ENCODE assay signal across 1 cellular context in the genomic region with DNA sequence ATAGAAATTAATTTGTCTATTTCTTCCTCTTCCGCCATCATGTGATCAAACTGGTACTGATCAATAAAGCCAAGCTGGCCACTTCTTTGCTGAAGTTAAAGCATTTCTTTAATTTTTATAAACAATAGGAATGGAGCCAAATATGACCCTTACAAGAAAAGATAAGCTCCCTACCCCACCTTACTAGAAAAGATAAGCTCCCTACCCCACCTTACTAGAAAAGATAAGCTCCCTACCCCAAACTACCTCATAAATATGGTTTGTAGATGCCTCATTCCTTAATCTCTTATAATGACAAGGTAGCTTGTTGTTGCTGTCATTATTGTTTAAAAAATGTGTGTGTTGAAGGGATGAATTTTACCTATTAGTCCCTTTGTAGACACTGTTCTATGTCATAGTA.
A peak's percentile ranks its signal among the peaks of the same experiment; 100 is the strongest.
TF ChIP-seq lines count a peak whose summit lies in the region.

No MANE protein-coding gene starts in this region.

TF ChIP-seq in K562, 482 proteins besides CTCF, POLR2A, EP300 and RAD21 (continued from another document and continues in another):
- TF ChIP-seq, protein P1, sequence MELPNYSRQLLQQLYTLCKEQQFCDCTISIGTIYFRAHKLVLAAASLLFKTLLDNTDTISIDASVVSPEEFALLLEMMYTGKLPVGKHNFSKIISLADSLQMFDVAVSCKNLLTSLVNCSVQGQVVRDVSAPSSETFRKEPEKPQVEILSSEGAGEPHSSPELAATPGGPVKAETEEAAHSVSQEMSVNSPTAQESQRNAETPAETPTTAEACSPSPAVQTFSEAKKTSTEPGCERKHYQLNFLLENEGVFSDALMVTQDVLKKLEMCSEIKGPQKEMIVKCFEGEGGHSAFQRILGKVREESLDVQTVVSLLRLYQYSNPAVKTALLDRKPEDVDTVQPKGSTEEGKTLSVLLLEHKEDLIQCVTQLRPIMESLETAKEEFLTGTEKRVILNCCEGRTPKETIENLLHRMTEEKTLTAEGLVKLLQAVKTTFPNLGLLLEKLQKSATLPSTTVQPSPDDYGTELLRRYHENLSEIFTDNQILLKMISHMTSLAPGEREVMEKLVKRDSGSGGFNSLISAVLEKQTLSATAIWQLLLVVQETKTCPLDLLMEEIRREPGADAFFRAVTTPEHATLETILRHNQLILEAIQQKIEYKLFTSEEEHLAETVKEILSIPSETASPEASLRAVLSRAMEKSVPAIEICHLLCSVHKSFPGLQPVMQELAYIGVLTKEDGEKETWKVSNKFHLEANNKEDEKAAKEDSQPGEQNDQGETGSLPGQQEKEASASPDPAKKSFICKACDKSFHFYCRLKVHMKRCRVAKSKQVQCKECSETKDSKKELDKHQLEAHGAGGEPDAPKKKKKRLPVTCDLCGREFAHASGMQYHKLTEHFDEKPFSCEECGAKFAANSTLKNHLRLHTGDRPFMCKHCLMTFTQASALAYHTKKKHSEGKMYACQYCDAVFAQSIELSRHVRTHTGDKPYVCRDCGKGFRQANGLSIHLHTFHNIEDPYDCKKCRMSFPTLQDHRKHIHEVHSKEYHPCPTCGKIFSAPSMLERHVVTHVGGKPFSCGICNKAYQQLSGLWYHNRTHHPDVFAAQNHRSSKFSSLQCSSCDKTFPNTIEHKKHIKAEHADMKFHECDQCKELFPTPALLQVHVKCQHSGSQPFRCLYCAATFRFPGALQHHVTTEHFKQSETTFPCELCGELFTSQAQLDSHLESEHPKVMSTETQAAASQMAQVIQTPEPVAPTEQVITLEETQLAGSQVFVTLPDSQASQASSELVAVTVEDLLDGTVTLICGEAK (IDR thresholded peaks at IDR 0.05), result no peak
- TF ChIP-seq, protein P1 (CRISPR knock-in tag; IDR thresholded peaks at IDR 0.05), result no peak
- TF ChIP-seq ZNF175 (CRISPR knock-in tag; IDR thresholded peaks at IDR 0.05; ENCODE audit: low read depth) (no peak), KDM5B (IDR thresholded peaks at IDR 0.05; ENCODE audit: insufficient replicate concordance, low read depth, low read length) (no peak), CBX2 (IDR thresholded peaks at IDR 0.05; ENCODE audit: insufficient read depth, low read length, poor library complexity, severe bottlenecking) (no peak), MED1 (CRISPR knock-in tag; IDR thresholded peaks at IDR 0.05; ENCODE audit: borderline replicate concordance) (no peak), TCF3 (CRISPR knock-in tag; IDR thresholded peaks at IDR 0.05) (peak; percentile 67), SMC3 (conservative IDR thresholded peaks at IDR 0.05; ENCODE audit: insufficient read depth, low read depth, low read length) (no peak), ZC3H4 (CRISPR knock-in tag; IDR thresholded peaks at IDR 0.05; ENCODE audit: borderline replicate concordance) (no peak), ZNF24 (IDR thresholded peaks at IDR 0.05) (no peak), SAFB (IDR thresholded peaks at IDR 0.05; ENCODE audit: borderline replicate concordance, low read depth, low read length) (no peak), ARNT (IDR thresholded peaks at IDR 0.05) (0 out of 4 replicates have a peak, but pooled peaks of 1 of the 2 experiments have one; percentile 28), DACH1 (IDR thresholded peaks at IDR 0.05; ENCODE audit: partially characterized antibody) (no peak), OTX1 (CRISPR knock-in tag; IDR thresholded peaks at IDR 0.05) (no peak), EP400 (IDR thresholded peaks at IDR 0.05) (no peak), MIER1 (IDR thresholded peaks at IDR 0.05; ENCODE audit: low read depth) (no peak), SMARCE1 (IDR thresholded peaks at IDR 0.05) (peak; percentile 77), SMAD4 (CRISPR knock-in tag; conservative IDR thresholded peaks at IDR 0.05) (no peak), SETDB1 (IDR thresholded peaks at IDR 0.05; ENCODE audit: low read length) (no peak), KDM4B (IDR thresholded peaks at IDR 0.05; ENCODE audit: borderline replicate concordance in 2 of 2, low read depth in 1 of 2) (no peak), NCOA2 (IDR thresholded peaks at IDR 0.05; ENCODE audit: partially characterized antibody in 2 of 2) (no peak), KLF10 (CRISPR knock-in tag; IDR thresholded peaks at IDR 0.05) (no peak), RBM25 (IDR thresholded peaks at IDR 0.05; ENCODE audit: low read depth, low read length, severe bottlenecking) (no peak)
- TF ChIP-seq, protein P2, sequence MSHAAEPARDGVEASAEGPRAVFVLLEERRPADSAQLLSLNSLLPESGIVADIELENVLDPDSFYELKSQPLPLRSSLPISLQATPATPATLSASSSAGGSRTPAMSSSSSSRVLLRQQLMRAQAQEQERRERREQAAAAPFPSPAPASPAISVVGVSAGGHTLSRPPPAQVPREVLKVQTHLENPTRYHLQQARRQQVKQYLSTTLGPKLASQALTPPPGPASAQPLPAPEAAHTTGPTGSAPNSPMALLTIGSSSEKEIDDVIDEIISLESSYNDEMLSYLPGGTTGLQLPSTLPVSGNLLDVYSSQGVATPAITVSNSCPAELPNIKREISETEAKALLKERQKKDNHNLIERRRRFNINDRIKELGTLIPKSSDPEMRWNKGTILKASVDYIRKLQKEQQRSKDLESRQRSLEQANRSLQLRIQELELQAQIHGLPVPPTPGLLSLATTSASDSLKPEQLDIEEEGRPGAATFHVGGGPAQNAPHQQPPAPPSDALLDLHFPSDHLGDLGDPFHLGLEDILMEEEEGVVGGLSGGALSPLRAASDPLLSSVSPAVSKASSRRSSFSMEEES (CRISPR knock-in tag; IDR thresholded peaks at IDR 0.05), result peak; percentile 70
- TF ChIP-seq, protein P3, sequence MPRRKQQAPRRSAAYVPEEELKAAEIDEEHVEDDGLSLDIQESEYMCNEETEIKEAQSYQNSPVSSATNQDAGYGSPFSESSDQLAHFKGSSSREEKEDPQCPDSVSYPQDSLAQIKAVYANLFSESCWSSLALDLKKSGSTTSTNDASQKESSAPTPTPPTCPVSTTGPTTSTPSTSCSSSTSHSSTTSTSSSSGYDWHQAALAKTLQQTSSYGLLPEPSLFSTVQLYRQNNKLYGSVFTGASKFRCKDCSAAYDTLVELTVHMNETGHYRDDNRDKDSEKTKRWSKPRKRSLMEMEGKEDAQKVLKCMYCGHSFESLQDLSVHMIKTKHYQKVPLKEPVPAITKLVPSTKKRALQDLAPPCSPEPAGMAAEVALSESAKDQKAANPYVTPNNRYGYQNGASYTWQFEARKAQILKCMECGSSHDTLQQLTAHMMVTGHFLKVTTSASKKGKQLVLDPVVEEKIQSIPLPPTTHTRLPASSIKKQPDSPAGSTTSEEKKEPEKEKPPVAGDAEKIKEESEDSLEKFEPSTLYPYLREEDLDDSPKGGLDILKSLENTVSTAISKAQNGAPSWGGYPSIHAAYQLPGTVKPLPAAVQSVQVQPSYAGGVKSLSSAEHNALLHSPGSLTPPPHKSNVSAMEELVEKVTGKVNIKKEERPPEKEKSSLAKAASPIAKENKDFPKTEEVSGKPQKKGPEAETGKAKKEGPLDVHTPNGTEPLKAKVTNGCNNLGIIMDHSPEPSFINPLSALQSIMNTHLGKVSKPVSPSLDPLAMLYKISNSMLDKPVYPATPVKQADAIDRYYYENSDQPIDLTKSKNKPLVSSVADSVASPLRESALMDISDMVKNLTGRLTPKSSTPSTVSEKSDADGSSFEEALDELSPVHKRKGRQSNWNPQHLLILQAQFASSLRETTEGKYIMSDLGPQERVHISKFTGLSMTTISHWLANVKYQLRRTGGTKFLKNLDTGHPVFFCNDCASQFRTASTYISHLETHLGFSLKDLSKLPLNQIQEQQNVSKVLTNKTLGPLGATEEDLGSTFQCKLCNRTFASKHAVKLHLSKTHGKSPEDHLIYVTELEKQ (CRISPR knock-in tag; IDR thresholded peaks at IDR 0.05), result no peak
- TF ChIP-seq, protein P4, sequence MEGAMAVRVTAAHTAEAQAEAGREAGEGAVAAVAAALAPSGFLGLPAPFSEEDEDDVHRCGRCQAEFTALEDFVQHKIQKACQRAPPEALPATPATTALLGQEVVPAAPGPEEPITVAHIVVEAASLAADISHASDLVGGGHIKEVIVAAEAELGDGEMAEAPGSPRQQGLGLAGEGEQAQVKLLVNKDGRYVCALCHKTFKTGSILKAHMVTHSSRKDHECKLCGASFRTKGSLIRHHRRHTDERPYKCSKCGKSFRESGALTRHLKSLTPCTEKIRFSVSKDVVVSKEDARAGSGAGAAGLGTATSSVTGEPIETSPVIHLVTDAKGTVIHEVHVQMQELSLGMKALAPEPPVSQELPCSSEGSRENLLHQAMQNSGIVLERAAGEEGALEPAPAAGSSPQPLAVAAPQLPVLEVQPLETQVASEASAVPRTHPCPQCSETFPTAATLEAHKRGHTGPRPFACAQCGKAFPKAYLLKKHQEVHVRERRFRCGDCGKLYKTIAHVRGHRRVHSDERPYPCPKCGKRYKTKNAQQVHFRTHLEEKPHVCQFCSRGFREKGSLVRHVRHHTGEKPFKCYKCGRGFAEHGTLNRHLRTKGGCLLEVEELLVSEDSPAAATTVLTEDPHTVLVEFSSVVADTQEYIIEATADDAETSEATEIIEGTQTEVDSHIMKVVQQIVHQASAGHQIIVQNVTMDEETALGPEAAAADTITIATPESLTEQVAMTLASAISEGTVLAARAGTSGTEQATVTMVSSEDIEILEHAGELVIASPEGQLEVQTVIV (CRISPR knock-in tag; IDR thresholded peaks at IDR 0.05; ENCODE audit: borderline replicate concordance), result no peak
- TF ChIP-seq, protein P5, sequence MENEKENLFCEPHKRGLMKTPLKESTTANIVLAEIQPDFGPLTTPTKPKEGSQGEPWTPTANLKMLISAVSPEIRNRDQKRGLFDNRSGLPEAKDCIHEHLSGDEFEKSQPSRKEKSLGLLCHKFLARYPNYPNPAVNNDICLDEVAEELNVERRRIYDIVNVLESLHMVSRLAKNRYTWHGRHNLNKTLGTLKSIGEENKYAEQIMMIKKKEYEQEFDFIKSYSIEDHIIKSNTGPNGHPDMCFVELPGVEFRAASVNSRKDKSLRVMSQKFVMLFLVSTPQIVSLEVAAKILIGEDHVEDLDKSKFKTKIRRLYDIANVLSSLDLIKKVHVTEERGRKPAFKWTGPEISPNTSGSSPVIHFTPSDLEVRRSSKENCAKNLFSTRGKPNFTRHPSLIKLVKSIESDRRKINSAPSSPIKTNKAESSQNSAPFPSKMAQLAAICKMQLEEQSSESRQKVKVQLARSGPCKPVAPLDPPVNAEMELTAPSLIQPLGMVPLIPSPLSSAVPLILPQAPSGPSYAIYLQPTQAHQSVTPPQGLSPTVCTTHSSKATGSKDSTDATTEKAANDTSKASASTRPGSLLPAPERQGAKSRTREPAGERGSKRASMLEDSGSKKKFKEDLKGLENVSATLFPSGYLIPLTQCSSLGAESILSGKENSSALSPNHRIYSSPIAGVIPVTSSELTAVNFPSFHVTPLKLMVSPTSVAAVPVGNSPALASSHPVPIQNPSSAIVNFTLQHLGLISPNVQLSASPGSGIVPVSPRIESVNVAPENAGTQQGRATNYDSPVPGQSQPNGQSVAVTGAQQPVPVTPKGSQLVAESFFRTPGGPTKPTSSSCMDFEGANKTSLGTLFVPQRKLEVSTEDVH (IDR thresholded peaks at IDR 0.05; ENCODE audit: low read depth, partially characterized antibody), result no peak
- TF ChIP-seq, protein P6, sequence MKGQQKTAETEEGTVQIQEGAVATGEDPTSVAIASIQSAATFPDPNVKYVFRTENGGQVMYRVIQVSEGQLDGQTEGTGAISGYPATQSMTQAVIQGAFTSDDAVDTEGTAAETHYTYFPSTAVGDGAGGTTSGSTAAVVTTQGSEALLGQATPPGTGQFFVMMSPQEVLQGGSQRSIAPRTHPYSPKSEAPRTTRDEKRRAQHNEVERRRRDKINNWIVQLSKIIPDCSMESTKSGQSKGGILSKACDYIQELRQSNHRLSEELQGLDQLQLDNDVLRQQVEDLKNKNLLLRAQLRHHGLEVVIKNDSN (CRISPR knock-in tag; IDR thresholded peaks at IDR 0.05), result no peak
- TF ChIP-seq, protein P7, sequence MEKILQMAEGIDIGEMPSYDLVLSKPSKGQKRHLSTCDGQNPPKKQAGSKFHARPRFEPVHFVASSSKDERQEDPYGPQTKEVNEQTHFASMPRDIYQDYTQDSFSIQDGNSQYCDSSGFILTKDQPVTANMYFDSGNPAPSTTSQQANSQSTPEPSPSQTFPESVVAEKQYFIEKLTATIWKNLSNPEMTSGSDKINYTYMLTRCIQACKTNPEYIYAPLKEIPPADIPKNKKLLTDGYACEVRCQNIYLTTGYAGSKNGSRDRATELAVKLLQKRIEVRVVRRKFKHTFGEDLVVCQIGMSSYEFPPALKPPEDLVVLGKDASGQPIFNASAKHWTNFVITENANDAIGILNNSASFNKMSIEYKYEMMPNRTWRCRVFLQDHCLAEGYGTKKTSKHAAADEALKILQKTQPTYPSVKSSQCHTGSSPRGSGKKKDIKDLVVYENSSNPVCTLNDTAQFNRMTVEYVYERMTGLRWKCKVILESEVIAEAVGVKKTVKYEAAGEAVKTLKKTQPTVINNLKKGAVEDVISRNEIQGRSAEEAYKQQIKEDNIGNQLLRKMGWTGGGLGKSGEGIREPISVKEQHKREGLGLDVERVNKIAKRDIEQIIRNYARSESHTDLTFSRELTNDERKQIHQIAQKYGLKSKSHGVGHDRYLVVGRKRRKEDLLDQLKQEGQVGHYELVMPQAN (IDR thresholded peaks at IDR 0.05; ENCODE audit: borderline replicate concordance), result no peak
- TF ChIP-seq, protein P8, sequence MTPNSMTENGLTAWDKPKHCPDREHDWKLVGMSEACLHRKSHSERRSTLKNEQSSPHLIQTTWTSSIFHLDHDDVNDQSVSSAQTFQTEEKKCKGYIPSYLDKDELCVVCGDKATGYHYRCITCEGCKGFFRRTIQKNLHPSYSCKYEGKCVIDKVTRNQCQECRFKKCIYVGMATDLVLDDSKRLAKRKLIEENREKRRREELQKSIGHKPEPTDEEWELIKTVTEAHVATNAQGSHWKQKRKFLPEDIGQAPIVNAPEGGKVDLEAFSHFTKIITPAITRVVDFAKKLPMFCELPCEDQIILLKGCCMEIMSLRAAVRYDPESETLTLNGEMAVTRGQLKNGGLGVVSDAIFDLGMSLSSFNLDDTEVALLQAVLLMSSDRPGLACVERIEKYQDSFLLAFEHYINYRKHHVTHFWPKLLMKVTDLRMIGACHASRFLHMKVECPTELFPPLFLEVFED (CRISPR knock-in tag; conservative IDR thresholded peaks at IDR 0.05), result no peak
